In the genomic region with DNA sequence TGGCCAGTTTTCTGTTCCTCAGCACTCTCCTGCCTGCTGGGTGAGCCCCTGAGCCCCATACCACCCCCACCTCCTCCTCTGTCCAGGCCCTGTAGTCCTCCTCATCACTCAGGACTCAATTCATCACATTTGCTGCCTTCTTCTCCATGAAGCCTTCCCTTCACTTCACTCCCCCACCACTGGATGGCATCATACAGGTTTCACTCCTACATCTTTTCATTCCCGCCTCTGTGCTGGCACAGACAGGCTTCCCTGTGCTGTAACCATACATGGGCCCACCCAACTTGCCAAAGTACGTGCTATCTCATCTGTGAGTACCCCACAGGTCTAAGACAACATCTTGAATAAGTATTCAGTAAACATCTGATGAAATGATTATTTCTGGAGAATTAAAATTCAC, we compare ENCODE assay signal across 9 cellular contexts. TPM values are rescaled to one million over a fixed set of nuclear protein-coding genes. Genes with fewer than 3 reads are reported as not detected.
DNase-seq lines count a peak whose midpoint lies in the region; ATAC-seq and TF ChIP-seq lines count a peak whose summit lies in the region.
"Had no signal": no experiment of that assay in that cellular context is flagged by ENCODE, and none has a peak within 500 bp of the region (broad histone marks: within the 10 kb centered on the region; RNA-seq: fewer than 3 reads in every experiment).

No MANE protein-coding gene starts in this region.

- no peak overlapping the region for H3K4me3 ChIP-seq in Loucy (ENCODE audit: low read length, poor library complexity, severe bottlenecking)
- H3K4me3 ChIP-seq in ascending aorta = no peak overlapping the region
- H3K4me3 ChIP-seq: BLaER1 had no signal

- peaks cover 92% of the 10 kb centered on the region for H3K79me2 ChIP-seq in Loucy (ENCODE audit: insufficient read depth, low read length)

- no peaks in the 10 kb centered on the region for H3K9me3 ChIP-seq in Loucy (ENCODE audit: insufficient read depth, low read depth, low read length)
- H3K9me3 ChIP-seq in ascending aorta = no peaks in the 10 kb centered on the region
- H3K9me3 ChIP-seq: BLaER1 had no signal

- TF ChIP-seq CTCF in Loucy (conservative IDR thresholded peaks at IDR 0.05; ENCODE audit: low read length) (peak; percentile 64), ascending aorta (IDR thresholded peaks at IDR 0.05) (peak in 2 of 3 experiments; percentile 11 to 23)

- no peaks in the 10 kb centered on the region for H3K9me2 ChIP-seq in Loucy (replicated peaks; ENCODE audit: low read depth, low read length)

- H3K4me1 ChIP-seq in Loucy (ENCODE audit: insufficient read depth, low read length, poor library complexity, severe bottlenecking) (peaks cover 28% of the 10 kb centered on the region), ascending aorta (peaks cover 26 to 68% of the 10 kb centered on the region in 2 donors)

- intact Hi-C loops in ascending aorta (cut with DNase I) (loop anchor here (5.0 kb wide), 1 partner anchor 47 kb away; no protein-coding TSS in a partner anchor), posterior vena cava (cut with DNase I) (loop anchor here in 1 of 2 donors (5.0 kb wide), 1 partner anchor 32 kb away; no protein-coding TSS in a partner anchor)

- peak overlapping the region; percentile 88 to 91 for H3K27ac ChIP-seq in ascending aorta

- H3K27me3 ChIP-seq in Loucy (ENCODE audit: insufficient read depth, low read length, poor library complexity, severe bottlenecking) = no peaks in the 10 kb centered on the region
- H3K27me3 ChIP-seq in ascending aorta = no peaks in the 10 kb centered on the region
- H3K27me3 ChIP-seq: BLaER1 had no signal

- ATAC-seq in HG02642 (IDR thresholded peaks at IDR 0.05; ENCODE audit: poor library complexity, unreplicated experiment) = no peak

- H3K9ac ChIP-seq in Loucy (ENCODE audit: low read depth, low read length, poor library complexity, severe bottlenecking) = no peak overlapping the region
- H3K9ac ChIP-seq: BLaER1 had no signal

- no peak overlapping the region for H3K4me2 ChIP-seq in Loucy (ENCODE audit: low read depth, low read length, poor library complexity, severe bottlenecking)
- H3K4me2 ChIP-seq: BLaER1 had no signal

- DNase-seq in DMS79 (lab: John Stamatoyannopoulos, UW) (peak; percentile 7), DMS79 treated with DMSO at 0.1 percent for 48 hours (lab: John Stamatoyannopoulos, UW) (no peak), ascending aorta (ENCODE audit: low spot score in 2 of 2) (no peak), lung microvascular endothelial cell (ENCODE audit: low read depth in 2 of 2) (peak; percentile 48 to 72), posterior vena cava (ENCODE audit: low spot score) (no peak)
- DNase-seq in activated CD4-positive, CD25-positive, alpha-beta regulatory T cell (lab: John Stamatoyannopoulos, UW) = no peak

- peaks cover 37% of the 10 kb centered on the region; the same call in 1 of the 2 replicates for H3K36me3 ChIP-seq in Loucy (ENCODE audit: insufficient read depth, low read length)
- no peaks in the 10 kb centered on the region for H3K36me3 ChIP-seq in ascending aorta

- H4K20me1 ChIP-seq in Loucy (ENCODE audit: insufficient read depth, low read length, poor library complexity, severe bottlenecking) = peaks cover 68% of the 10 kb centered on the region

- H2AFZ ChIP-seq in Loucy (ENCODE audit: low read length) = no peak overlapping the region

- no peaks in the 10 kb centered on the region for H3F3A ChIP-seq in Loucy (ENCODE audit: low read depth)

RNA-seq across cellular contexts. Expression of gene SLC45A1, which starts 56.9 kb away (rescaled TPM):
- 3.2 TPM for total RNA-seq in ascending aorta
- total RNA-seq in lung microvascular endothelial cell = 0.44 and 1.2 TPM in 2 replicates
- total RNA-seq in posterior vena cava = 1 to 10 TPM; 3.6 to 5.6 TPM

Comparison
In these comparisons a context has a peak if more than half of its experiments do, and no peak if none do; other contexts are left out.
1. DNase-seq: peak in DMS79 (single experiment) and lung microvascular endothelial cell (2 of 2); none in DMS79 treated with DMSO at 0.1 percent for 48 hours (single experiment), ascending aorta (0 of 2), posterior vena cava (single experiment) and activated CD4-positive, CD25-positive, alpha-beta regulatory T cell (0 of 4).